9 cellular contexts compared by ENCODE assay signal in genomic region chr18:37484893-37485834, GRCh38.
DNase-seq lines count a peak whose midpoint lies in the region; ATAC-seq and TF ChIP-seq lines count a peak whose summit lies in the region.
"Had no signal": no experiment of that assay in that cellular context is flagged by ENCODE, and none has a peak within 500 bp of the region (broad histone marks: within the 10 kb centered on the region; RNA-seq: fewer than 3 reads in every experiment).

No MANE protein-coding gene starts in this region.

- TF ChIP-seq POLR2A in spleen (IDR thresholded peaks at IDR 0.05), result no peak

- peaks cover 0 to 7% (median 3%) of the 10 kb centered on the region in 7 donors for H3K9me3 Mint-ChIP-seq in CD14-positive monocyte

- peak; percentile 15 for TF ChIP-seq CTCF in CD14-positive monocyte (IDR thresholded peaks at IDR 0.05)
- no peak for TF ChIP-seq CTCF in ascending aorta (IDR thresholded peaks at IDR 0.05)
- TF ChIP-seq CTCF in BE2C (IDR thresholded peaks at IDR 0.05; ENCODE audit: low read depth, low read length), result no peak
- peak in 5 of 11 experiments; percentile 13 to 49 (median 32) for TF ChIP-seq CTCF in spleen (IDR thresholded peaks at IDR 0.05 in 8 of 11, conservative IDR thresholded peaks at IDR 0.05 in 3 of 11)

- peak; percentile 68 for ATAC-seq in HG02759 (IDR thresholded peaks at IDR 0.05; ENCODE audit: unreplicated experiment)
- no peak for ATAC-seq in HG03045 (IDR thresholded peaks at IDR 0.05; ENCODE audit: unreplicated experiment)

- intact Hi-C loops in CD14-positive monocyte (cut with micrococcal nuclease) (no loop called here), ascending aorta (cut with DNase I) (no loop called here), spleen (cut with DNase I; ENCODE audit: low total_unique reads) (no loop called here)

- H3K27me3 Mint-ChIP-seq in CD14-positive monocyte (ENCODE audit: low read depth in 3 of 3), result peaks cover 53 to 69% (median 64%) of the 10 kb centered on the region in 3 donors

- peak overlapping the region; percentile 24 to 26 for H3K4me3 ChIP-seq in ascending aorta
- H3K4me3 ChIP-seq in BE2C (ENCODE audit: low read depth, low read length), result no peak overlapping the region
- H3K4me3 ChIP-seq in spleen, result peak overlapping the region in 2 of 8 donors; percentile 26 to 42

- 5 to 14% (median 5%) methylated on average over 47 to 102 of the region's 102 CpGs for WGBS in spleen, 5 donors

- no peak for DNase-seq in CD14-positive monocyte (ENCODE audit: low spot score)
- no peak for DNase-seq in ascending aorta (ENCODE audit: low spot score in 2 of 2)
- peak; percentile 80 for DNase-seq in kidney tubule cell (ENCODE audit: low spot score)
- DNase-seq in BE2C, result no peak
- no peak for DNase-seq in spleen
- no peak for DNase-seq in HT-29 (ENCODE audit: low spot score)

- H3K4me1 ChIP-seq in ascending aorta, result no peaks in the 10 kb centered on the region
- peaks cover 14% of the 10 kb centered on the region for H3K4me1 ChIP-seq in BE2C
- H3K4me1 ChIP-seq in spleen, result peaks cover 0 to 37% (median 14%) of the 10 kb centered on the region in 6 donors

- no peaks in the 10 kb centered on the region for H3K36me3 Mint-ChIP-seq in CD14-positive monocyte
- H3K36me3 Mint-ChIP-seq: activated naive CD8-positive, alpha-beta T cell had no signal

- H3K36me3 ChIP-seq in ascending aorta, result no peaks in the 10 kb centered on the region
- no peaks in the 10 kb centered on the region for H3K36me3 ChIP-seq in BE2C
- no peaks in the 10 kb centered on the region for H3K36me3 ChIP-seq in spleen

- peaks cover 3% of the 10 kb centered on the region for H3K4me1 Mint-ChIP-seq in CD14-positive monocyte

- H3K9me3 ChIP-seq in ascending aorta (no peaks in the 10 kb centered on the region), BE2C (no peaks in the 10 kb centered on the region), spleen (no peaks in the 10 kb centered on the region)

- H3K27me3 ChIP-seq in ascending aorta (no peaks in the 10 kb centered on the region), BE2C (no peaks in the 10 kb centered on the region), spleen (replicated peaks in 1 of 7) (peaks cover 0 to 73% (median 15%) of the 10 kb centered on the region in 7 donors)

- H3K4me3 Mint-ChIP-seq in CD14-positive monocyte, result peak overlapping the region in 1 of 2 donors; percentile 82
- H3K4me3 Mint-ChIP-seq: activated naive CD8-positive, alpha-beta T cell had no signal

- H3K27ac ChIP-seq in ascending aorta (no peak overlapping the region), spleen (no peak overlapping the region)

- H3K27ac Mint-ChIP-seq in CD14-positive monocyte, result no peak overlapping the region
- H3K27ac Mint-ChIP-seq: activated naive CD8-positive, alpha-beta T cell had no signal
